Comparison of ENCODE assay signal across 1 cellular context in the genomic region with DNA sequence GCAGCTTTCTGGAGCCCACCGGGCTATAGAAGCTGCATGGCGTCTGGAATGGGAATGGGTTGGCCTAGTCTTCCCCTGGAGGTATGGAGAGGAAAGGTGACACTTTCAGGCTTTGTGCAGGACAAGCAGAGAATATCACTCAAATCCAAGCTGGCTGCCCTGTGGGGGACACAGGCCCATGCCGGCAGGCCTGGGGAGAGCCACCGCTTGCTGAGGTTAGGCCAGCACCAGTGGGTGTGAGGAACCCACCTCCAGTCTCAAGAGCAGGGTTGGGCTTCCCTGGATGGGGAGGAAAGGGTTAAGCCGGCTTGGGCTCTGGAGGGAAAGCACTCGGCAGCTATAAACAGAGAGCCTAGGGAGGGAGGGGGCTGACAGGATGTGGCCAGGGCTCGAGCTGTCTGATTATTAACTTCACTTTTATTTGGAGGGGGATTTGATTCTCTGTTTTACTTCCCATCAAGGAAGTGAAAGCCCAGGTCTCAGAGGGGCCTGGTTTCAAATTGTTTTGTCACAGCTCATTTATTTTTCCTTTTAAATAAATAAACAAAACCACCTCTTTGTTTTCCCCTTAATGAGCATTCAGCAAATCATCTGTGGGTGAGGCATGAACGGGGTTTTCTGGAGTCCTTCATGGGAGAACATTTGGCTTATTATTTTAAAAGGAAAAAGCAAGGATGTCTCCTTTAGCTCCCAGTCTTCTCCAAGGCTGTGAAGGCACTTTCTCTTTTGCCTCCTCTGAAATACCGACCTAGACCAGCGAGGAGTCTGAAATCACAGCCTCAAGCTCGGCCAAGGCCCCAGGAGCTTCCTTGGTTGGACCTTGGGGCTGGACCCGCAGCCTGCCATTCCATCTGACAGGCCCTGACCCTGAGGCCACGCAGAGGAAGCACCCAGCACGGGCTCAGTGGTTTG.
TF ChIP-seq lines count a peak whose summit lies in the region.

No MANE protein-coding gene starts in this region.

TF ChIP-seq in endothelial cell of umbilical vein, 7 proteins besides CTCF, POLR2A, EP300 and RAD21 (continued from another document):
- TF ChIP-seq GATA2 (IDR thresholded peaks at IDR 0.05; ENCODE audit: insufficient read depth, insufficient read length, low read depth, low read length): no peak
